1 cellular context compared by ENCODE assay signal in the genomic region with DNA sequence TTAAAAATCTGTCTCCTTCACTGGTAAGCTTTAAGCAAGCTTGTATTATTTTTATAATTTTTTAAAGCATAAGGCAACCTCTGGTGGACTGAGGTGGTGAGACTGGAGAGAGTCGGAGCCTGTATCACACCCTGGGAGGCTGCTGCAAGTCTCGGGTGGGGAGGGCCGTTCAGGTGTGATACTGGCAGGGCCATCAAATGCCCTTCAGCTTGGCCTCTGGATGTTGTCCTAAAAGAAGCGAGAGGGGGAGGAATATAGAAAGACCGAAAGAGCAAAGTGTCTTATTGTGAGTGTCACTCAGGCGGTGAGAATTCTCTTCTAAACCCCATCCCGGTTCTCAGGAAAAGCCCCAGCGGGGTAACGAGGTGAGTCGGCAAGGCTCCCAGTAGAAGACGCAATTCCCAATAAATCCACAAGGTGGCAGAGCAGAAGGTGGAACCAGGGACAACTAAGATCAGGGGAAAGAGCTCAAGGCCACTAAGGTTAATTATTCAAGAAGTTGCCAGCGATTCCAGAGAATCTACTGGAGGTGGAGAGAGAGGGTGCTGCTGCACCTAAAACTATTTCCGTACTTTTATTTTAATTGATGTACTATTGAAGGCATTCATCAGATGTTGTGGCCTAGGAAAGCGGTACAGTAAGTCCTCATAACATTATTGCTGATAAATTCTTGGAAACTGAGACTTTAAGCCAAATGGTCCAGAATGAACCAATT.
TF ChIP-seq lines count a peak whose summit lies in the region.

No MANE protein-coding gene starts in this region.

TF ChIP-seq in HepG2, 621 proteins besides CTCF, POLR2A, EP300 and RAD21 (continued from another document and continues in another):
- TF ChIP-seq ZNF354B (CRISPR knock-in tag; IDR thresholded peaks at IDR 0.05) (no peak), ZFP37 (CRISPR knock-in tag; IDR thresholded peaks at IDR 0.05; ENCODE audit: borderline replicate concordance) (no peak), POLR2AphosphoS2 (IDR thresholded peaks at IDR 0.05; ENCODE audit: low read depth, low read length) (no peak), TOPORS (CRISPR knock-in tag; IDR thresholded peaks at IDR 0.05) (no peak), ZNF614 (CRISPR knock-in tag; IDR thresholded peaks at IDR 0.05; ENCODE audit: borderline replicate concordance) (peak; percentile 51; the same call in 1 of the 2 replicates), NFYB (CRISPR knock-in tag; IDR thresholded peaks at IDR 0.05) (no peak), PPARG (CRISPR knock-in tag; conservative IDR thresholded peaks at IDR 0.05) (no peak), ZKSCAN8 (CRISPR knock-in tag; IDR thresholded peaks at IDR 0.05; ENCODE audit: borderline replicate concordance) (peak; percentile 67; the same call in 1 of the 2 replicates), ARID2 (CRISPR knock-in tag; IDR thresholded peaks at IDR 0.05; ENCODE audit: borderline replicate concordance) (no peak), RXRA (CRISPR knock-in tag; IDR thresholded peaks at IDR 0.05) (peak; percentile 47; the same call in 1 of the 2 replicates), ZKSCAN1 (IDR thresholded peaks at IDR 0.05; ENCODE audit: low read length) (no peak), MYC (CRISPR knock-in tag; IDR thresholded peaks at IDR 0.05; ENCODE audit: borderline replicate concordance) (no peak), ZNF180 (CRISPR knock-in tag; IDR thresholded peaks at IDR 0.05; ENCODE audit: borderline replicate concordance, low read depth) (no peak), HNF4A (CRISPR knock-in tag; IDR thresholded peaks at IDR 0.05) (peak; percentile 77), ETV6 (CRISPR knock-in tag; conservative IDR thresholded peaks at IDR 0.05) (no peak), ZFYVE20 (CRISPR knock-in tag; IDR thresholded peaks at IDR 0.05; ENCODE audit: borderline replicate concordance, low read depth) (no peak), NR2F1 (CRISPR knock-in tag; IDR thresholded peaks at IDR 0.05) (peak in 1 of 2 experiments; percentile 36; a peak in 1 of 4 replicates), MED8 (CRISPR knock-in tag; IDR thresholded peaks at IDR 0.05; ENCODE audit: insufficient replicate concordance) (no peak), NCOA5 (CRISPR knock-in tag; IDR thresholded peaks at IDR 0.05) (no peak), CENPT (CRISPR knock-in tag; IDR thresholded peaks at IDR 0.05; ENCODE audit: low read depth) (no peak), POLR2G (IDR thresholded peaks at IDR 0.05; ENCODE audit: low read depth, low read length) (no peak), KDM1A (CRISPR knock-in tag; IDR thresholded peaks at IDR 0.05) (no peak), SIX4 (CRISPR knock-in tag; IDR thresholded peaks at IDR 0.05) (no peak), SIN3B (IDR thresholded peaks at IDR 0.05; ENCODE audit: low read length) (no peak), YY1 (IDR thresholded peaks at IDR 0.05; ENCODE audit: insufficient read depth, insufficient replicate concordance, low read depth, low read length) (no peak), ZNF567 (CRISPR knock-in tag; IDR thresholded peaks at IDR 0.05; ENCODE audit: borderline replicate concordance) (no peak), RBFOX2 (IDR thresholded peaks at IDR 0.05; ENCODE audit: low read depth, low read length) (no peak), PITX1 (CRISPR knock-in tag; IDR thresholded peaks at IDR 0.05) (peak; percentile 76; the same call in 1 of the 2 replicates), ZNF530 (CRISPR knock-in tag; IDR thresholded peaks at IDR 0.05; ENCODE audit: low read depth) (no peak), ZNF468 (CRISPR knock-in tag; IDR thresholded peaks at IDR 0.05) (no peak), ZMYM3 (CRISPR knock-in tag; IDR thresholded peaks at IDR 0.05) (no peak), ZNF335 (CRISPR knock-in tag; IDR thresholded peaks at IDR 0.05) (0 out of 2 replicates have a peak, but pooled peaks have one; percentile 36), KLF16 (CRISPR knock-in tag; IDR thresholded peaks at IDR 0.05) (peak in 1 of 2 experiments; percentile 49; a peak in 1 of 4 replicates), ZNF841 (CRISPR knock-in tag; IDR thresholded peaks at IDR 0.05; ENCODE audit: borderline replicate concordance) (no peak)
- TF ChIP-seq, protein P1, sequence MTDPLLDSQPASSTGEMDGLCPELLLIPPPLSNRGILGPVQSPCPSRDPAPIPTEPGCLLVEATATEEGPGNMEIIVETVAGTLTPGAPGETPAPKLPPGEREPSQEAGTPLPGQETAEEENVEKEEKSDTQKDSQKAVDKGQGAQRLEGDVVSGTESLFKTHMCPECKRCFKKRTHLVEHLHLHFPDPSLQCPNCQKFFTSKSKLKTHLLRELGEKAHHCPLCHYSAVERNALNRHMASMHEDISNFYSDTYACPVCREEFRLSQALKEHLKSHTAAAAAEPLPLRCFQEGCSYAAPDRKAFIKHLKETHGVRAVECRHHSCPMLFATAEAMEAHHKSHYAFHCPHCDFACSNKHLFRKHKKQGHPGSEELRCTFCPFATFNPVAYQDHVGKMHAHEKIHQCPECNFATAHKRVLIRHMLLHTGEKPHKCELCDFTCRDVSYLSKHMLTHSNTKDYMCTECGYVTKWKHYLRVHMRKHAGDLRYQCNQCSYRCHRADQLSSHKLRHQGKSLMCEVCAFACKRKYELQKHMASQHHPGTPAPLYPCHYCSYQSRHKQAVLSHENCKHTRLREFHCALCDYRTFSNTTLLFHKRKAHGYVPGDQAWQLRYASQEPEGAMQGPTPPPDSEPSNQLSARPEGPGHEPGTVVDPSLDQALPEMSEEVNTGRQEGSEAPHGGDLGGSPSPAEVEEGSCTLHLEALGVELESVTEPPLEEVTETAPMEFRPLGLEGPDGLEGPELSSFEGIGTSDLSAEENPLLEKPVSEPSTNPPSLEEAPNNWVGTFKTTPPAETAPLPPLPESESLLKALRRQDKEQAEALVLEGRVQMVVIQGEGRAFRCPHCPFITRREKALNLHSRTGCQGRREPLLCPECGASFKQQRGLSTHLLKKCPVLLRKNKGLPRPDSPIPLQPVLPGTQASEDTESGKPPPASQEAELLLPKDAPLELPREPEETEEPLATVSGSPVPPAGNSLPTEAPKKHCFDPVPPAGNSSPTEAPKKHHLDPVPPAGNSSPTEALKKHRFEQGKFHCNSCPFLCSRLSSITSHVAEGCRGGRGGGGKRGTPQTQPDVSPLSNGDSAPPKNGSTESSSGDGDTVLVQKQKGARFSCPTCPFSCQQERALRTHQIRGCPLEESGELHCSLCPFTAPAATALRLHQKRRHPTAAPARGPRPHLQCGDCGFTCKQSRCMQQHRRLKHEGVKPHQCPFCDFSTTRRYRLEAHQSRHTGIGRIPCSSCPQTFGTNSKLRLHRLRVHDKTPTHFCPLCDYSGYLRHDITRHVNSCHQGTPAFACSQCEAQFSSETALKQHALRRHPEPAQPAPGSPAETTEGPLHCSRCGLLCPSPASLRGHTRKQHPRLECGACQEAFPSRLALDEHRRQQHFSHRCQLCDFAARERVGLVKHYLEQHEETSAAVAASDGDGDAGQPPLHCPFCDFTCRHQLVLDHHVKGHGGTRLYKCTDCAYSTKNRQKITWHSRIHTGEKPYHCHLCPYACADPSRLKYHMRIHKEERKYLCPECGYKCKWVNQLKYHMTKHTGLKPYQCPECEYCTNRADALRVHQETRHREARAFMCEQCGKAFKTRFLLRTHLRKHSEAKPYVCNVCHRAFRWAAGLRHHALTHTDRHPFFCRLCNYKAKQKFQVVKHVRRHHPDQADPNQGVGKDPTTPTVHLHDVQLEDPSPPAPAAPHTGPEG (CRISPR knock-in tag; IDR thresholded peaks at IDR 0.05), result no peak
- TF ChIP-seq, protein P2, sequence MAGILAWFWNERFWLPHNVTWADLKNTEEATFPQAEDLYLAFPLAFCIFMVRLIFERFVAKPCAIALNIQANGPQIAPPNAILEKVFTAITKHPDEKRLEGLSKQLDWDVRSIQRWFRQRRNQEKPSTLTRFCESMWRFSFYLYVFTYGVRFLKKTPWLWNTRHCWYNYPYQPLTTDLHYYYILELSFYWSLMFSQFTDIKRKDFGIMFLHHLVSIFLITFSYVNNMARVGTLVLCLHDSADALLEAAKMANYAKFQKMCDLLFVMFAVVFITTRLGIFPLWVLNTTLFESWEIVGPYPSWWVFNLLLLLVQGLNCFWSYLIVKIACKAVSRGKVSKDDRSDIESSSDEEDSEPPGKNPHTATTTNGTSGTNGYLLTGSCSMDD (CRISPR knock-in tag; IDR thresholded peaks at IDR 0.05), result no peak
- TF ChIP-seq, protein P3, sequence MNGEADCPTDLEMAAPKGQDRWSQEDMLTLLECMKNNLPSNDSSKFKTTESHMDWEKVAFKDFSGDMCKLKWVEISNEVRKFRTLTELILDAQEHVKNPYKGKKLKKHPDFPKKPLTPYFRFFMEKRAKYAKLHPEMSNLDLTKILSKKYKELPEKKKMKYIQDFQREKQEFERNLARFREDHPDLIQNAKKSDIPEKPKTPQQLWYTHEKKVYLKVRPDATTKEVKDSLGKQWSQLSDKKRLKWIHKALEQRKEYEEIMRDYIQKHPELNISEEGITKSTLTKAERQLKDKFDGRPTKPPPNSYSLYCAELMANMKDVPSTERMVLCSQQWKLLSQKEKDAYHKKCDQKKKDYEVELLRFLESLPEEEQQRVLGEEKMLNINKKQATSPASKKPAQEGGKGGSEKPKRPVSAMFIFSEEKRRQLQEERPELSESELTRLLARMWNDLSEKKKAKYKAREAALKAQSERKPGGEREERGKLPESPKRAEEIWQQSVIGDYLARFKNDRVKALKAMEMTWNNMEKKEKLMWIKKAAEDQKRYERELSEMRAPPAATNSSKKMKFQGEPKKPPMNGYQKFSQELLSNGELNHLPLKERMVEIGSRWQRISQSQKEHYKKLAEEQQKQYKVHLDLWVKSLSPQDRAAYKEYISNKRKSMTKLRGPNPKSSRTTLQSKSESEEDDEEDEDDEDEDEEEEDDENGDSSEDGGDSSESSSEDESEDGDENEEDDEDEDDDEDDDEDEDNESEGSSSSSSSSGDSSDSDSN (CRISPR knock-in tag; IDR thresholded peaks at IDR 0.05), result no peak
- TF ChIP-seq, protein P4, sequence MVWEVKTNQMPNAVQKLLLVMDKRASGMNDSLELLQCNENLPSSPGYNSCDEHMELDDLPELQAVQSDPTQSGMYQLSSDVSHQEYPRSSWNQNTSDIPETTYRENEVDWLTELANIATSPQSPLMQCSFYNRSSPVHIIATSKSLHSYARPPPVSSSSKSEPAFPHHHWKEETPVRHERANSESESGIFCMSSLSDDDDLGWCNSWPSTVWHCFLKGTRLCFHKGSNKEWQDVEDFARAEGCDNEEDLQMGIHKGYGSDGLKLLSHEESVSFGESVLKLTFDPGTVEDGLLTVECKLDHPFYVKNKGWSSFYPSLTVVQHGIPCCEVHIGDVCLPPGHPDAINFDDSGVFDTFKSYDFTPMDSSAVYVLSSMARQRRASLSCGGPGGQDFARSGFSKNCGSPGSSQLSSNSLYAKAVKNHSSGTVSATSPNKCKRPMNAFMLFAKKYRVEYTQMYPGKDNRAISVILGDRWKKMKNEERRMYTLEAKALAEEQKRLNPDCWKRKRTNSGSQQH (CRISPR knock-in tag; IDR thresholded peaks at IDR 0.05; ENCODE audit: low read depth), result no peak
- TF ChIP-seq, protein P5, sequence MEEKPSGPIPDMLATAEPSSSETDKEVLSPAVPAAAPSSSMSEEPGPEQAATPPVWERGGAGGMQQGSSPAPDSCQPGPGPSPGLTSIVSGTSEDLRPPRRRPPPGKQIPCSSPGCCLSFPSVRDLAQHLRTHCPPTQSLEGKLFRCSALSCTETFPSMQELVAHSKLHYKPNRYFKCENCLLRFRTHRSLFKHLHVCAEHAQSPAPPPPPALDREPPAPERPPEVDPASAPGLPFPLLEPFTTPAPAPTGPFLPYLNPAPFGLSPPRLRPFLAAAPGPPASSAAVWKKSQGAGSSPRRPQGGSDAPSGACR (CRISPR knock-in tag; IDR thresholded peaks at IDR 0.05), result no peak
- TF ChIP-seq, protein P6, sequence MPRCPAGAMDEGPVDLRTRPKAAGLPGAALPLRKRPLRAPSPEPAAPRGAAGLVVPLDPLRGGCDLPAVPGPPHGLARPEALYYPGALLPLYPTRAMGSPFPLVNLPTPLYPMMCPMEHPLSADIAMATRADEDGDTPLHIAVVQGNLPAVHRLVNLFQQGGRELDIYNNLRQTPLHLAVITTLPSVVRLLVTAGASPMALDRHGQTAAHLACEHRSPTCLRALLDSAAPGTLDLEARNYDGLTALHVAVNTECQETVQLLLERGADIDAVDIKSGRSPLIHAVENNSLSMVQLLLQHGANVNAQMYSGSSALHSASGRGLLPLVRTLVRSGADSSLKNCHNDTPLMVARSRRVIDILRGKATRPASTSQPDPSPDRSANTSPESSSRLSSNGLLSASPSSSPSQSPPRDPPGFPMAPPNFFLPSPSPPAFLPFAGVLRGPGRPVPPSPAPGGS (CRISPR knock-in tag; IDR thresholded peaks at IDR 0.05), result no peak
- TF ChIP-seq, protein P7, sequence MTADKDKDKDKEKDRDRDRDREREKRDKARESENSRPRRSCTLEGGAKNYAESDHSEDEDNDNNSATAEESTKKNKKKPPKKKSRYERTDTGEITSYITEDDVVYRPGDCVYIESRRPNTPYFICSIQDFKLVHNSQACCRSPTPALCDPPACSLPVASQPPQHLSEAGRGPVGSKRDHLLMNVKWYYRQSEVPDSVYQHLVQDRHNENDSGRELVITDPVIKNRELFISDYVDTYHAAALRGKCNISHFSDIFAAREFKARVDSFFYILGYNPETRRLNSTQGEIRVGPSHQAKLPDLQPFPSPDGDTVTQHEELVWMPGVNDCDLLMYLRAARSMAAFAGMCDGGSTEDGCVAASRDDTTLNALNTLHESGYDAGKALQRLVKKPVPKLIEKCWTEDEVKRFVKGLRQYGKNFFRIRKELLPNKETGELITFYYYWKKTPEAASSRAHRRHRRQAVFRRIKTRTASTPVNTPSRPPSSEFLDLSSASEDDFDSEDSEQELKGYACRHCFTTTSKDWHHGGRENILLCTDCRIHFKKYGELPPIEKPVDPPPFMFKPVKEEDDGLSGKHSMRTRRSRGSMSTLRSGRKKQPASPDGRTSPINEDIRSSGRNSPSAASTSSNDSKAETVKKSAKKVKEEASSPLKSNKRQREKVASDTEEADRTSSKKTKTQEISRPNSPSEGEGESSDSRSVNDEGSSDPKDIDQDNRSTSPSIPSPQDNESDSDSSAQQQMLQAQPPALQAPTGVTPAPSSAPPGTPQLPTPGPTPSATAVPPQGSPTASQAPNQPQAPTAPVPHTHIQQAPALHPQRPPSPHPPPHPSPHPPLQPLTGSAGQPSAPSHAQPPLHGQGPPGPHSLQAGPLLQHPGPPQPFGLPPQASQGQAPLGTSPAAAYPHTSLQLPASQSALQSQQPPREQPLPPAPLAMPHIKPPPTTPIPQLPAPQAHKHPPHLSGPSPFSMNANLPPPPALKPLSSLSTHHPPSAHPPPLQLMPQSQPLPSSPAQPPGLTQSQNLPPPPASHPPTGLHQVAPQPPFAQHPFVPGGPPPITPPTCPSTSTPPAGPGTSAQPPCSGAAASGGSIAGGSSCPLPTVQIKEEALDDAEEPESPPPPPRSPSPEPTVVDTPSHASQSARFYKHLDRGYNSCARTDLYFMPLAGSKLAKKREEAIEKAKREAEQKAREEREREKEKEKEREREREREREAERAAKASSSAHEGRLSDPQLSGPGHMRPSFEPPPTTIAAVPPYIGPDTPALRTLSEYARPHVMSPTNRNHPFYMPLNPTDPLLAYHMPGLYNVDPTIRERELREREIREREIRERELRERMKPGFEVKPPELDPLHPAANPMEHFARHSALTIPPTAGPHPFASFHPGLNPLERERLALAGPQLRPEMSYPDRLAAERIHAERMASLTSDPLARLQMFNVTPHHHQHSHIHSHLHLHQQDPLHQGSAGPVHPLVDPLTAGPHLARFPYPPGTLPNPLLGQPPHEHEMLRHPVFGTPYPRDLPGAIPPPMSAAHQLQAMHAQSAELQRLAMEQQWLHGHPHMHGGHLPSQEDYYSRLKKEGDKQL (CRISPR knock-in tag; IDR thresholded peaks at IDR 0.05; ENCODE audit: low read depth), result no peak
- TF ChIP-seq, protein P8, sequence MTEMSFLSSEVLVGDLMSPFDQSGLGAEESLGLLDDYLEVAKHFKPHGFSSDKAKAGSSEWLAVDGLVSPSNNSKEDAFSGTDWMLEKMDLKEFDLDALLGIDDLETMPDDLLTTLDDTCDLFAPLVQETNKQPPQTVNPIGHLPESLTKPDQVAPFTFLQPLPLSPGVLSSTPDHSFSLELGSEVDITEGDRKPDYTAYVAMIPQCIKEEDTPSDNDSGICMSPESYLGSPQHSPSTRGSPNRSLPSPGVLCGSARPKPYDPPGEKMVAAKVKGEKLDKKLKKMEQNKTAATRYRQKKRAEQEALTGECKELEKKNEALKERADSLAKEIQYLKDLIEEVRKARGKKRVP (CRISPR knock-in tag; IDR thresholded peaks at IDR 0.05), result no peak
